ENCODE assay signal across 17 cellular contexts in genomic region chr12:4137015-4137414, GRCh38.
A peak's percentile ranks its signal among the peaks of the same experiment; 100 is the strongest.
DNase-seq lines count a peak whose midpoint lies in the region; ATAC-seq, FAIRE-seq and TF ChIP-seq lines count a peak whose summit lies in the region.
"Had no signal": no experiment of that assay in that cellular context is flagged by ENCODE, and none has a peak within 500 bp of the region (broad histone marks: within the 10 kb centered on the region; RNA-seq: fewer than 3 reads in every experiment).

No MANE protein-coding gene starts in this region.

- no peak for ATAC-seq in A549
- ATAC-seq: Right ventricle myocardium inferior had no signal

- no peak overlapping the region for H3K23ac ChIP-seq in mesendoderm (ENCODE audit: low read length)

- peak overlapping the region in 6 of 11 experiments; percentile 42 to 68 (median 62); a peak in 9 of 22 replicates for H3K9ac ChIP-seq in BLaER1 treated with 17β-estradiol and CSF1 and Interleukin-3, amounts not matched to agents 10 nM and 100 nM
- no peak overlapping the region for H3K9ac ChIP-seq in mesendoderm (ENCODE audit: low read length)
- H3K9ac ChIP-seq: KMS-11 had no signal

- H3K79me1 ChIP-seq in mesendoderm (ENCODE audit: low read length): no peaks in the 10 kb centered on the region

- peaks cover 66% of the 10 kb centered on the region for H3K4me1 Mint-ChIP-seq in activated T-helper 2 cell treated with anti-CD3 and anti-CD28 coated beads, Interferon-gamma antibody, Interleukin-2, Interleukin-4, amounts not matched to agents 10 μg/mL and 5 μg/mL and 100 μg/mL, durations not matched to agents 14 hours and 24 hours and 36 hours (ENCODE audit: low read depth)

- no peak overlapping the region for H3K4ac ChIP-seq in mesendoderm (ENCODE audit: low read depth, low read length)

- H2BK5ac ChIP-seq in mesendoderm (ENCODE audit: low read length): no peak overlapping the region

- H2BK120ac ChIP-seq in mesendoderm (ENCODE audit: low read depth, low read length): no peak overlapping the region

- no peaks in the 10 kb centered on the region for H3K79me2 ChIP-seq in mesendoderm (ENCODE audit: control insufficient read depth, insufficient read depth, low read length)

- no peak overlapping the region for H3K27ac ChIP-seq in A549
- peak overlapping the region; percentile 49 to 88 (median 82); a peak in 21 of 22 replicates for H3K27ac ChIP-seq in BLaER1 treated with 17β-estradiol and CSF1 and Interleukin-3, amounts not matched to agents 10 nM and 100 nM
- no peak overlapping the region for H3K27ac ChIP-seq in mesendoderm (ENCODE audit: low read depth, low read length)
- H3K27ac ChIP-seq in tibial nerve: no peak overlapping the region
- no peak overlapping the region for H3K27ac ChIP-seq in stomach
- H3K27ac ChIP-seq: KMS-11 had no signal

- CTCF ChIA-PET in A549 (lab: Yijun Ruan, JAX): no interaction called here

- WGBS in A549 (ENCODE audit: missing lambda C conversion rate): 29% methylated on average over 5 of the region's 5 CpGs
- WGBS in mesendoderm (ENCODE audit: extremely low coverage, insufficient coverage, low lambda C conversion rate): no CpG with 5 or more reads among the region's 5 CpGs
- 60 to 68% methylated on average over 5 of the region's 5 CpGs for WGBS in tibial nerve, 2 donors
- 61 to 71% (median 66%) methylated on average over 5 of the region's 5 CpGs for WGBS in stomach, 5 donors

- no peak overlapping the region for H4K5ac ChIP-seq in mesendoderm (ENCODE audit: low read length)

- H3K36me3 Mint-ChIP-seq in activated T-helper 2 cell treated with anti-CD3 and anti-CD28 coated beads, Interferon-gamma antibody, Interleukin-2, Interleukin-4, amounts not matched to agents 10 μg/mL and 5 μg/mL and 100 μg/mL, durations not matched to agents 14 hours and 24 hours and 36 hours (ENCODE audit: low read depth): peaks cover 6% of the 10 kb centered on the region

- H4K20me1 ChIP-seq in BLaER1 treated with 17β-estradiol and CSF1 and Interleukin-3, amounts not matched to agents 10 nM and 100 nM: no peaks in the 10 kb centered on the region

- H3K4me1 ChIP-seq in A549 (no peaks in the 10 kb centered on the region), mesendoderm (ENCODE audit: control insufficient read depth, low read depth, low read length) (peaks cover 11% of the 10 kb centered on the region), tibial nerve (peaks cover 0 to 21% (median 8%) of the 10 kb centered on the region in 4 donors), stomach (peaks cover 0 to 7% (median 0%) of the 10 kb centered on the region in 4 donors)
- peaks cover 76 to 84% (median 78%) of the 10 kb centered on the region in 10 experiments for H3K4me1 ChIP-seq in BLaER1 treated with 17β-estradiol and CSF1 and Interleukin-3, amounts not matched to agents 10 nM and 100 nM
- H3K4me1 ChIP-seq: BE2C had no signal

- TF ChIP-seq EP300 in A549 (IDR thresholded peaks at IDR 0.05) (no peak), tibial nerve (IDR thresholded peaks at IDR 0.05) (no peak), stomach (IDR thresholded peaks at IDR 0.05) (no peak)

- no peak overlapping the region for H3K4me3 ChIP-seq in A549
- H3K4me3 ChIP-seq in BLaER1 treated with 17β-estradiol and CSF1 and Interleukin-3, amounts not matched to agents 10 nM and 100 nM: peak overlapping the region in 1 of 10 experiments; percentile 18; a peak in 3 of 20 replicates
- H3K4me3 ChIP-seq in mesendoderm (ENCODE audit: low read length): no peak overlapping the region
- no peak overlapping the region for H3K4me3 ChIP-seq in tibial nerve
- no peak overlapping the region for H3K4me3 ChIP-seq in stomach
- H3K4me3 ChIP-seq: heart left ventricle had no signal

- DNase-seq in A549 (ENCODE audit: low read depth in 1 of 2, low spot score in 1 of 2) (no peak), mesendoderm (no peak), tibial nerve (ENCODE audit: low spot score in 2 of 2) (no peak), NCI-H748 treated with DMSO at 0.1 percent for 48 hours (lab: John Stamatoyannopoulos, UW) (no peak), stomach (no peak)
- DNase-seq in activated T-helper 2 cell treated with anti-CD3 and anti-CD28 coated beads, Interferon-gamma antibody, Interleukin-2, Interleukin-4, amounts not matched to agents 10 μg/mL and 5 μg/mL and 100 μg/mL, durations not matched to agents 14 hours and 24 hours and 36 hours (ENCODE audit: low spot score): no peak
- DNase-seq: activated CD4-positive, alpha-beta T cell treated with anti-CD3 and anti-CD28 coated beads, Interleukin-2, amount 50 U/mL, for 1 hour; activated gamma-delta T cell treated with Interleukin-2 at 50 U/mL for 16 hours; BE2C; DMS53; heart left ventricle; NCI-H1417 treated with DMSO at 0.1 percent for 48 hours; NCI-H2227 treated with DMSO at 0.1 percent for 48 hours; substantia nigra had no signal

- no peaks in the 10 kb centered on the region for H3K27me3 Mint-ChIP-seq in activated T-helper 2 cell treated with anti-CD3 and anti-CD28 coated beads, Interferon-gamma antibody, Interleukin-2, Interleukin-4, amounts not matched to agents 10 μg/mL and 5 μg/mL and 100 μg/mL, durations not matched to agents 14 hours and 24 hours and 36 hours (ENCODE audit: low read depth)

- FAIRE-seq in A549 (lab: Jason Lieb, UNC): no peak

- H3K9me3 ChIP-seq in A549 (no peaks in the 10 kb centered on the region), tibial nerve (no peaks in the 10 kb centered on the region), stomach (no peaks in the 10 kb centered on the region)
- H3K9me3 ChIP-seq in BLaER1 treated with 17β-estradiol and CSF1 and Interleukin-3, amounts not matched to agents 10 nM and 100 nM (replicated peaks in 1 of 11): peaks cover 0 to 6% (median 0%) of the 10 kb centered on the region in 11 experiments; a peak in 4 of 22 replicates
- H3K9me3 ChIP-seq: BE2C, heart left ventricle had no signal

- peak overlapping the region; percentile 52 for H3K27ac Mint-ChIP-seq in activated T-helper 2 cell treated with anti-CD3 and anti-CD28 coated beads, Interferon-gamma antibody, Interleukin-2, Interleukin-4, amounts not matched to agents 10 μg/mL and 5 μg/mL and 100 μg/mL, durations not matched to agents 14 hours and 24 hours and 36 hours

- TF ChIP-seq CTCF in A549 (IDR thresholded peaks at IDR 0.05) (no peak), tibial nerve (IDR thresholded peaks at IDR 0.05) (no peak), stomach (IDR thresholded peaks at IDR 0.05) (no peak)

- H2AK5ac ChIP-seq in mesendoderm (ENCODE audit: low read length): no peak overlapping the region

- no peaks in the 10 kb centered on the region for H3K36me3 ChIP-seq in BLaER1 treated with 17β-estradiol and CSF1 and Interleukin-3, amounts not matched to agents 10 nM and 100 nM
- H3K36me3 ChIP-seq in mesendoderm (ENCODE audit: control insufficient read depth, insufficient read depth, low read length): no peaks in the 10 kb centered on the region
- no peaks in the 10 kb centered on the region for H3K36me3 ChIP-seq in tibial nerve
- H3K36me3 ChIP-seq in stomach: no peaks in the 10 kb centered on the region
- H3K36me3 ChIP-seq: BE2C, heart left ventricle had no signal

- H3K56ac ChIP-seq in mesendoderm (ENCODE audit: low read length): peak overlapping the region; percentile 49

- H4K8ac ChIP-seq in mesendoderm (ENCODE audit: low read depth, low read length): no peak overlapping the region

- TF ChIP-seq POLR2A in A549 (IDR thresholded peaks at IDR 0.05; ENCODE audit: low read length) (no peak), tibial nerve (IDR thresholded peaks at IDR 0.05) (no peak), stomach (IDR thresholded peaks at IDR 0.05) (no peak)

- intact Hi-C loops in activated T-helper 2 cell treated with anti-CD3 and anti-CD28 coated beads, Interferon-gamma antibody, Interleukin-2, Interleukin-4, amounts not matched to agents 10 μg/mL and 5 μg/mL and 100 μg/mL, durations not matched to agents 14 hours and 24 hours and 36 hours (cut with micrococcal nuclease): no loop called here
- intact Hi-C loops in stomach (cut with DNase I; ENCODE audit: low total_unique reads): no loop called here

- H3K18ac ChIP-seq in mesendoderm (ENCODE audit: low read length): peak overlapping the region; percentile 9

- H3K27me3 ChIP-seq in BLaER1 treated with 17β-estradiol and CSF1 and Interleukin-3, amounts not matched to agents 10 nM and 100 nM: no peaks in the 10 kb centered on the region
- no peaks in the 10 kb centered on the region for H3K27me3 ChIP-seq in mesendoderm (ENCODE audit: insufficient read depth, low read length, poor library complexity)
- no peaks in the 10 kb centered on the region for H3K27me3 ChIP-seq in tibial nerve
- H3K27me3 ChIP-seq in stomach: peaks cover 0 to 18% (median 0%) of the 10 kb centered on the region in 3 donors

- H3K9me3 Mint-ChIP-seq in activated T-helper 2 cell treated with anti-CD3 and anti-CD28 coated beads, Interferon-gamma antibody, Interleukin-2, Interleukin-4, amounts not matched to agents 10 μg/mL and 5 μg/mL and 100 μg/mL, durations not matched to agents 14 hours and 24 hours and 36 hours: no peaks in the 10 kb centered on the region

- no peak overlapping the region for H3K4me2 ChIP-seq in A549
- H3K4me2 ChIP-seq in BLaER1 treated with 17β-estradiol and CSF1 and Interleukin-3, amounts not matched to agents 10 nM and 100 nM: peak overlapping the region; percentile 68 to 93 (median 85); a peak in 21 of 22 replicates
- no peak overlapping the region for H3K4me2 ChIP-seq in mesendoderm (ENCODE audit: low read length)
- H3K4me2 ChIP-seq: KMS-11 had no signal

- POLR2A ChIA-PET in A549 (lab: Yijun Ruan, JAX): no interaction called here

- H3K4me3 Mint-ChIP-seq in activated T-helper 2 cell treated with anti-CD3 and anti-CD28 coated beads, Interferon-gamma antibody, Interleukin-2, Interleukin-4, amounts not matched to agents 10 μg/mL and 5 μg/mL and 100 μg/mL, durations not matched to agents 14 hours and 24 hours and 36 hours (ENCODE audit: low read depth): no peak overlapping the region

- H2BK15ac ChIP-seq in mesendoderm (replicated peaks; ENCODE audit: low read depth): no peak overlapping the region

- no peak for TF ChIP-seq RAD21 in A549 (conservative IDR thresholded peaks at IDR 0.05 in 1 of 2, IDR thresholded peaks at IDR 0.05 in 1 of 2)

TF ChIP-seq in A549, 52 proteins besides CTCF, POLR2A, EP300 and RAD21 (continues in another document):
- TF ChIP-seq EHMT2 (IDR thresholded peaks at IDR 0.05; ENCODE audit: low read depth) (no peak), MYC (IDR thresholded peaks at IDR 0.05; ENCODE audit: borderline replicate concordance, low read length) (no peak), HEYL (CRISPR knock-in tag; IDR thresholded peaks at IDR 0.05) (no peak), MAFK (IDR thresholded peaks at IDR 0.05; ENCODE audit: partially characterized antibody) (no peak), TFCP2L1 (CRISPR knock-in tag; IDR thresholded peaks at IDR 0.05) (no peak), KDM5A (IDR thresholded peaks at IDR 0.05) (no peak)

Comparison
In these comparisons a context has a peak if more than half of its experiments do, and no peak if none do; other contexts are left out.
1. H3K27ac ChIP-seq: peak in BLaER1 treated with 17β-estradiol and CSF1 and Interleukin-3, amounts not matched to agents 10 nM and 100 nM (11 of 11); none in A549 (0 of 2), mesendoderm (single experiment), tibial nerve (0 of 4) and stomach (0 of 5).
2. H3K4me2 ChIP-seq: peak in BLaER1 treated with 17β-estradiol and CSF1 and Interleukin-3, amounts not matched to agents 10 nM and 100 nM (11 of 11); none in A549 (single experiment) and mesendoderm (single experiment).